8 cellular contexts compared by ENCODE assay signal in the genomic region with DNA sequence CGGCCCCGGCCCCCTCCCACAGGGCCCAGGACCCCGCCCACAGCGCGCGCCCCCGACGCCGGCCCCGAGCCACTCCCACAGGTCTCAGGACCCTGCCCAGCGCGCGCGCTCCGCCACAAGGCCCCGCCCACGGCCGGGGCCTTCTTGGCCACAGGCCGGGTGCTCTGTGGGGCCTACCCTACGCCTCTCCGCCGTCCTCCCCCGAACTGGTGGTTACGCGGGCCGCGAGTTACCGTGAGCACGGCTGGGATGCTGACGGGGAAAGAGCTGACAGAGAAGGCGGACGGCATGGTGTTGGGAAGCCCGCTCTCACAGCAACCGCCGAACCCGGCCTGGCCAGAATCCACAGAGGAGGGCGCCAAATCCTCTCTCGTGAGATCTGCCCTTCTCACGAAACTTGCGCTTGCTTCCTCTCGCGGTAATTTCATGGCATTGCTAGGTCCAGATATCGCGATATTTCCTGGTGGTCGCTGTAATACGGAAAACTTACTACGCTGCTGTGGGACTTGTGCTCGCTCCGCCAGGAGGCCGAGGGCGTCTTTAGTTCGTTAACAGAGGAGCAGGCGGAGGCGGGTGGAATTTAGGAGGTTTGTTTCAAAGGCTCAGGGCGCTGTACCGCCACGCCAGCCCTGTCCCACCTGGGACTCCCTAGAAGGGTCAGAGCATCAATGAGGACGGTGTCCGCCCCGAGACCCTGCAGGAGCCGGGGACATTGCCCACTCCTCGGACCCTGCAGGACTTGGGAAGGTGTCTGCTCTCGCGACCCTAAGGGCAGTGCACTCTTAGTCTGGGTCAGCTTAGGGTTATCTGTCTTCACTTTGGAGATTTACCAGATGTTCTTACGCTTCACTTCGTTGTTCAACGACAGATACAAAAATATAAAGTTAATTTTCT. TPM values are rescaled to one million over a fixed set of nuclear protein-coding genes. Genes with fewer than 3 reads are reported as not detected.
A peak's percentile ranks its signal among the peaks of the same experiment; 100 is the strongest.
DNase-seq lines count a peak whose midpoint lies in the region; ATAC-seq and TF ChIP-seq lines count a peak whose summit lies in the region.

A gene (minus strand): TSS at position 351 of the 894 bp plus-strand sequence. CDS start 61 bp downstream, at position 290.

- peak within 1 kb of the TSS; percentile 89 to 96 (median 89) for H3K4me3 ChIP-seq in right lobe of liver

- CTCF ChIA-PET in CD4-positive, alpha-beta T cell (lab: Charles Lee), result no interaction called here
- CTCF ChIA-PET in activated CD4-positive, alpha-beta T cell treated with anti-CD3 and anti-CD28 coated beads for 36 hours (lab: Charles Lee), result interaction anchor here (0.6 to 2.7 kb wide), 3 partner anchors 10 to 493 kb away, joined by 3 to 10 read pairs (median 4); no protein-coding TSS in a partner anchor

- no peaks in the 10 kb centered on the region for H3K9me3 Mint-ChIP-seq in CD4-positive, alpha-beta T cell
- no peaks in the 10 kb centered on the region for H3K9me3 Mint-ChIP-seq in activated CD4-positive, alpha-beta T cell treated with anti-CD3 and anti-CD28 coated beads for 36 hours (ENCODE audit: low read depth)

- no peaks in the 10 kb centered on the region for H3K27me3 Mint-ChIP-seq in CD4-positive, alpha-beta T cell
- no peaks in the 10 kb centered on the region for H3K27me3 Mint-ChIP-seq in activated CD4-positive, alpha-beta T cell treated with anti-CD3 and anti-CD28 coated beads for 36 hours

- peak; percentile 94 for TF ChIP-seq POLR2A in right lobe of liver (IDR thresholded peaks at IDR 0.05)

- H3K36me3 ChIP-seq in right lobe of liver, result peaks cover 0 to 3% (median under 1%) of the 10 kb centered on the region in 4 donors

- intact Hi-C loops in CD4-positive, alpha-beta T cell (cut with DNase I, micrococcal nuclease), result loop anchor here (1.0 to 5.0 kb wide), 4 partner anchors 239 to 415 kb away; a partner anchor contains a TSS
- intact Hi-C loops in activated CD4-positive, alpha-beta T cell treated with anti-CD3 and anti-CD28 coated beads for 36 hours (cut with DNase I, micrococcal nuclease), result loop anchor here (1.0 to 2.0 kb wide), 5 partner anchors 29 to 413 kb away; a partner anchor contains a TSS
- intact Hi-C loops in right lobe of liver (cut with DNase I), result no loop called here

- peaks cover 50% of the 10 kb centered on the region for H3K36me3 Mint-ChIP-seq in CD4-positive, alpha-beta T cell (ENCODE audit: low read depth)
- peaks cover 29% of the 10 kb centered on the region for H3K36me3 Mint-ChIP-seq in activated CD4-positive, alpha-beta T cell treated with anti-CD3 and anti-CD28 coated beads for 36 hours (ENCODE audit: low read depth)

- H3K27ac Mint-ChIP-seq in CD4-positive, alpha-beta T cell, result peak within 1 kb of the TSS; percentile 99
- H3K27ac Mint-ChIP-seq in activated CD4-positive, alpha-beta T cell treated with anti-CD3 and anti-CD28 coated beads for 36 hours, result peak within 1 kb of the TSS; percentile 97

- peaks cover 45% of the 10 kb centered on the region for H3K4me1 Mint-ChIP-seq in CD4-positive, alpha-beta T cell (ENCODE audit: low read depth)
- peaks cover 39% of the 10 kb centered on the region for H3K4me1 Mint-ChIP-seq in activated CD4-positive, alpha-beta T cell treated with anti-CD3 and anti-CD28 coated beads for 36 hours

- H3K4me3 Mint-ChIP-seq in CD4-positive, alpha-beta T cell, result peak within 1 kb of the TSS; percentile 98
- H3K4me3 Mint-ChIP-seq in activated CD4-positive, alpha-beta T cell treated with anti-CD3 and anti-CD28 coated beads for 36 hours, result peak within 1 kb of the TSS; percentile 93

- H3K27ac ChIP-seq in CD4-positive, alpha-beta T cell (ENCODE audit: low read depth, low read length), result peak within 1 kb of the TSS; percentile 98
- peak within 1 kb of the TSS; percentile 93 to 99 (median 98) for H3K27ac ChIP-seq in right lobe of liver

- peak; percentile 75 for ATAC-seq in CD4-positive, alpha-beta T cell (ENCODE audit: poor library complexity)
- peak; percentile 79 for ATAC-seq in GM19324 (IDR thresholded peaks at IDR 0.05; ENCODE audit: low FRiP score, unreplicated experiment)
- peak; percentile 52 for ATAC-seq in HG03460 (IDR thresholded peaks at IDR 0.05; ENCODE audit: unreplicated experiment)
- ATAC-seq in activated CD4-positive, alpha-beta T cell treated with anti-CD3 and anti-CD28 coated beads for 36 hours, result peak; percentile 65
- peak; percentile 87 to 95 (median 90) for ATAC-seq in right lobe of liver

- peak; percentile 81 to 98 (median 96) for DNase-seq in CD4-positive, alpha-beta T cell
- peak; percentile 86 for DNase-seq in NCI-H524 treated with DMSO at 0.1 percent for 48 hours (lab: John Stamatoyannopoulos, UW)
- peak; percentile 93 for DNase-seq in activated CD4-positive, alpha-beta T cell treated with anti-CD3 and anti-CD28 coated beads for 36 hours
- peak; percentile 99 for DNase-seq in dermis blood vessel endothelial cell
- DNase-seq in right lobe of liver, result peak in 2 of 3 donors; percentile 94 to 99
- peak; percentile 73 to 93 (median 84) for DNase-seq in stimulated activated CD4-positive, alpha-beta T cell treated with anti-CD3 and anti-CD28 coated beads, TNF-alpha, amount 100 ng/mL, for 48 hours (ENCODE audit: low read depth in 3 of 3)

- peak; percentile 40 for TF ChIP-seq CTCF in CD4-positive, alpha-beta T cell (IDR thresholded peaks at IDR 0.05)
- TF ChIP-seq CTCF in right lobe of liver (IDR thresholded peaks at IDR 0.05), result peak in 2 of 4 donors; percentile 32 to 38

- WGBS in right lobe of liver (ENCODE audit: insufficient coverage, low coverage, low lambda C conversion rate, missing lambda C conversion rate), result 0% methylated on average over 21 of the region's 67 CpGs

- no peaks in the 10 kb centered on the region for H3K9me3 ChIP-seq in CD4-positive, alpha-beta T cell (ENCODE audit: control insufficient read depth, low read length)
- H3K9me3 ChIP-seq in right lobe of liver, result no peaks in the 10 kb centered on the region

- H3K4me1 ChIP-seq in right lobe of liver, result peaks cover 0 to 13% (median 0%) of the 10 kb centered on the region in 4 donors

- H3K27me3 ChIP-seq in CD4-positive, alpha-beta T cell (ENCODE audit: control insufficient read depth, insufficient read depth, low read length), result no peaks in the 10 kb centered on the region
- H3K27me3 ChIP-seq in right lobe of liver, result no peaks in the 10 kb centered on the region

- POLR2A ChIA-PET in CD4-positive, alpha-beta T cell (lab: Charles Lee), result interaction anchor here (0.6 to 1.4 kb wide), 6 partner anchors 10 to 1937 kb away, joined by 3 to 5 read pairs (median 4); no protein-coding TSS in a partner anchor
- POLR2A ChIA-PET in activated CD4-positive, alpha-beta T cell treated with anti-CD3 and anti-CD28 coated beads for 36 hours (lab: Charles Lee), result no interaction called here

RNA-seq across cellular contexts. Expression of the gene that starts here (rescaled TPM):
- total RNA-seq in CD4-positive, alpha-beta T cell, result 10 to 100 TPM; 25.6 to 26.3 TPM
- total RNA-seq in activated CD4-positive, alpha-beta T cell treated with anti-CD3 and anti-CD28 coated beads for 36 hours, result 10 to 100 TPM; 27.0 to 27.1 TPM
- total RNA-seq in dermis blood vessel endothelial cell, result 22.2 and 35.6 TPM in 2 replicates
- 10 to 100 TPM in 2 of 6 experiments, 1 to 10 TPM in 4; 4.2 to 11.4 (median 7.0) TPM for total RNA-seq in right lobe of liver

Comparison
In these comparisons a context has a peak if more than half of its experiments do, and no peak if none do; other contexts are left out.
1. Peak in every context shown above with its lines: DNase-seq, ATAC-seq, H3K4me3 ChIP-seq and H3K27ac ChIP-seq.
2. intact Hi-C loops: an anchor here in CD4-positive, alpha-beta T cell (1.0 to 5.0 kb wide) and activated CD4-positive, alpha-beta T cell treated with anti-CD3 and anti-CD28 coated beads for 36 hours (1.0 to 2.0 kb wide); none called in right lobe of liver.